In the genomic region with DNA sequence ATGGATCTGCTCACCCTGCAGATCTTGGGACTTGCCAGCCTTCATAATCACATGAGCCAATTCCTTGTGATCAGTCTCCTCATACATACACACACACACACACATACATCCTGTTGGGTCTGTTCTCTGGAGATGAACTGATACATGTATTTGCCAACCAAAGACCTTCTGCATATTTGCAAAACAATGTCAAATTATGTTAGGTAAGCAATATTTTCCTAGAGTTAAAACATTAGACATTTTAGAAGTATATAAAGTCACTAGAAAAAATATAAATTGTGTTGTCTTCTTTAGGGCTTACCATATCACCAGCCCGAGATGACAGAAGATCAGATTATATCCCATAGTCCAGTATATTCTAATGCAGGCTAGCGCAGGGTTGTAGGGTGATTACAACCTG, we compare ENCODE assay signal across 2 cellular contexts.
A peak's percentile ranks its signal among the peaks of the same experiment; 100 is the strongest.
TF ChIP-seq lines count a peak whose summit lies in the region.

No MANE protein-coding gene starts in this region.

TF ChIP-seq in HepG2, 621 proteins besides CTCF, POLR2A, EP300 and RAD21 (continued from another document):
- TF ChIP-seq, protein P1, sequence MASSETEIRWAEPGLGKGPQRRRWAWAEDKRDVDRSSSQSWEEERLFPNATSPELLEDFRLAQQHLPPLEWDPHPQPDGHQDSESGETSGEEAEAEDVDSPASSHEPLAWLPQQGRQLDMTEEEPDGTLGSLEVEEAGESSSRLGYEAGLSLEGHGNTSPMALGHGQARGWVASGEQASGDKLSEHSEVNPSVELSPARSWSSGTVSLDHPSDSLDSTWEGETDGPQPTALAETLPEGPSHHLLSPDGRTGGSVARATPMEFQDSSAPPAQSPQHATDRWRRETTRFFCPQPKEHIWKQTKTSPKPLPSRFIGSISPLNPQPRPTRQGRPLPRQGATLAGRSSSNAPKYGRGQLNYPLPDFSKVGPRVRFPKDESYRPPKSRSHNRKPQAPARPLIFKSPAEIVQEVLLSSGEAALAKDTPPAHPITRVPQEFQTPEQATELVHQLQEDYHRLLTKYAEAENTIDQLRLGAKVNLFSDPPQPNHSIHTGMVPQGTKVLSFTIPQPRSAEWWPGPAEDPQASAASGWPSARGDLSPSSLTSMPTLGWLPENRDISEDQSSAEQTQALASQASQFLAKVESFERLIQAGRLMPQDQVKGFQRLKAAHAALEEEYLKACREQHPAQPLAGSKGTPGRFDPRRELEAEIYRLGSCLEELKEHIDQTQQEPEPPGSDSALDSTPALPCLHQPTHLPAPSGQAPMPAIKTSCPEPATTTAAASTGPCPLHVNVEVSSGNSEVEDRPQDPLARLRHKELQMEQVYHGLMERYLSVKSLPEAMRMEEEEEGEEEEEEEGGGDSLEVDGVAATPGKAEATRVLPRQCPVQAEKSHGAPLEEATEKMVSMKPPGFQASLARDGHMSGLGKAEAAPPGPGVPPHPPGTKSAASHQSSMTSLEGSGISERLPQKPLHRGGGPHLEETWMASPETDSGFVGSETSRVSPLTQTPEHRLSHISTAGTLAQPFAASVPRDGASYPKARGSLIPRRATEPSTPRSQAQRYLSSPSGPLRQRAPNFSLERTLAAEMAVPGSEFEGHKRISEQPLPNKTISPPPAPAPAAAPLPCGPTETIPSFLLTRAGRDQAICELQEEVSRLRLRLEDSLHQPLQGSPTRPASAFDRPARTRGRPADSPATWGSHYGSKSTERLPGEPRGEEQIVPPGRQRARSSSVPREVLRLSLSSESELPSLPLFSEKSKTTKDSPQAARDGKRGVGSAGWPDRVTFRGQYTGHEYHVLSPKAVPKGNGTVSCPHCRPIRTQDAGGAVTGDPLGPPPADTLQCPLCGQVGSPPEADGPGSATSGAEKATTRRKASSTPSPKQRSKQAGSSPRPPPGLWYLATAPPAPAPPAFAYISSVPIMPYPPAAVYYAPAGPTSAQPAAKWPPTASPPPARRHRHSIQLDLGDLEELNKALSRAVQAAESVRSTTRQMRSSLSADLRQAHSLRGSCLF (CRISPR knock-in tag; IDR thresholded peaks at IDR 0.05; ENCODE audit: borderline replicate concordance), result no peak
- TF ChIP-seq CCDC6 (CRISPR knock-in tag; IDR thresholded peaks at IDR 0.05) (no peak), MAFK (conservative IDR thresholded peaks at IDR 0.05 in 1 of 2, IDR thresholded peaks at IDR 0.05 in 1 of 2; ENCODE audit: low read length in 2 of 2) (peak; percentile 30 to 61; a peak in 2 of 4 replicates), ZNF761 (CRISPR knock-in tag; conservative IDR thresholded peaks at IDR 0.05) (no peak), RNF2 (conservative IDR thresholded peaks at IDR 0.05; ENCODE audit: low read depth) (no peak)
TF ChIP-seq in HepG2: peak in this region for 1.

TF ChIP-seq in K562, 482 proteins besides CTCF, POLR2A, EP300 and RAD21 (continued from another document):
- TF ChIP-seq, protein P2, sequence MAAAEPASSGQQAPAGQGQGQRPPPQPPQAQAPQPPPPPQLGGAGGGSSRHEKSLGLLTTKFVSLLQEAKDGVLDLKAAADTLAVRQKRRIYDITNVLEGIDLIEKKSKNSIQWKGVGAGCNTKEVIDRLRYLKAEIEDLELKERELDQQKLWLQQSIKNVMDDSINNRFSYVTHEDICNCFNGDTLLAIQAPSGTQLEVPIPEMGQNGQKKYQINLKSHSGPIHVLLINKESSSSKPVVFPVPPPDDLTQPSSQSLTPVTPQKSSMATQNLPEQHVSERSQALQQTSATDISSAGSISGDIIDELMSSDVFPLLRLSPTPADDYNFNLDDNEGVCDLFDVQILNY (CRISPR knock-in tag; IDR thresholded peaks at IDR 0.05), result no peak
- no peak for TF ChIP-seq CEBPG (CRISPR knock-in tag; IDR thresholded peaks at IDR 0.05)
- TF ChIP-seq CEBPG (tag; conservative IDR thresholded peaks at IDR 0.05 in 1 of 2, IDR thresholded peaks at IDR 0.05 in 1 of 2), result no peak
- TF ChIP-seq ZNF174 (CRISPR knock-in tag; IDR thresholded peaks at IDR 0.05), result no peak
- no peak for TF ChIP-seq NRF1 (conservative IDR thresholded peaks at IDR 0.05 in 1 of 2, IDR thresholded peaks at IDR 0.05 in 1 of 2)
- TF ChIP-seq CREB1 (IDR thresholded peaks at IDR 0.05), result no peak
- no peak for TF ChIP-seq CREB1 (CRISPR knock-in tag; IDR thresholded peaks at IDR 0.05)
- TF ChIP-seq CHD1 (IDR thresholded peaks at IDR 0.05; ENCODE audit: low read length), result no peak
